14 cellular contexts compared by ENCODE assay signal in the genomic region with DNA sequence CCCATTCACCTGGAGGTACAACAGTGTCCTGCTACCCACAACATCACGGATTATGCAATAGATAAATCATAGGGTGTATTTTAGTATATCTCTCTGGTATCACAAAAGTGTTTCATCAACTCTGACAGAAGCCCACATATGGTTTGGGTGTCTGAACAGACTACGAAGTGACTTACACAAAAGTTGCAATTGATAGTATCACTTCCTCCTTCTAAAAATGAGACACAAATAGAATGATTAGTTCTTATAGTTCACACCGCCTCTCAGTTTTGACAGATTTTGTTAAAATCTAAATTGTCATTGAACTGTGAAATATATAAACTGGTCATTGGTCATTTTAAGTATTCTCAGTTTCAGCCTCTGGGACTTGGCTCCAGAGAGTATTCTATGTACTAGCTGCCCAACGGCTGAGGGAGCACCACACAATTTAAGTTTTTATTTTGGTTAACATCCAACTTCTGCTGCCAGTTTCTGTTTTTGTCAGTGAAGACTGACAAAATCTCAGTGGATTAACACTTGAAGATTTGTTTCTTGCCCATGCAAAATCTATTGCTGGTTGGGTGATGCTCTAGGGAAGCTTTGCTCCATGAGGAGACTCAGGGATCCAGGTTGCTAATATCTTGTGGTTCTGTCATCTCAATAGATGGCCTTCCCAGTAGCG.
DNase-seq lines count a peak whose midpoint lies in the region; ATAC-seq and TF ChIP-seq lines count a peak whose summit lies in the region.
"Had no signal": no experiment of that assay in that cellular context is flagged by ENCODE, and none has a peak within 500 bp of the region (broad histone marks: within the 10 kb centered on the region; RNA-seq: fewer than 3 reads in every experiment).

No MANE protein-coding gene starts in this region.

- peak overlapping the region; percentile 16; the same call in 1 of the 2 replicates for H3K9ac ChIP-seq in OCI-LY3 (ENCODE audit: low read length)

- H3K9me3 Mint-ChIP-seq in CD8-positive, alpha-beta memory T cell: peaks cover 0 to 6% (median 0%) of the 10 kb centered on the region in 5 donors
- H3K9me3 Mint-ChIP-seq: T-cell had no signal

- peak; percentile 94 for ATAC-seq in GM18502 (IDR thresholded peaks at IDR 0.05; ENCODE audit: poor library complexity, unreplicated experiment)
- peak; percentile 89 for ATAC-seq in GM21423 (IDR thresholded peaks at IDR 0.05; ENCODE audit: unreplicated experiment)
- peak; percentile 81 for ATAC-seq in HG03103 (IDR thresholded peaks at IDR 0.05; ENCODE audit: low read depth, unreplicated experiment)
- ATAC-seq: T-cell had no signal

- H3K27ac ChIP-seq in OCI-LY3 (ENCODE audit: low read length): peak overlapping the region; percentile 74
- H3K27ac ChIP-seq in CD8-positive, alpha-beta memory T cell (ENCODE audit: low read depth, low read length): no peak overlapping the region
- H3K27ac ChIP-seq: coronary artery had no signal

- no peak overlapping the region for H3K27ac Mint-ChIP-seq in CD8-positive, alpha-beta memory T cell
- H3K27ac Mint-ChIP-seq: activated T-helper 2 cell treated with anti-CD3 and anti-CD28 coated beads, Interferon-gamma antibody, Interleukin-2, Interleukin-4, amounts not matched to agents 10 μg/mL and 5 μg/mL and 100 μg/mL, durations not matched to agents 14 hours and 24 hours and 36 hours; T-cell had no signal

- no peaks in the 10 kb centered on the region for H3K27me3 Mint-ChIP-seq in CD8-positive, alpha-beta memory T cell
- H3K27me3 Mint-ChIP-seq: T-cell had no signal

- no peak overlapping the region for H2AFZ ChIP-seq in OCI-LY3 (ENCODE audit: low read depth, low read length)

- no peaks in the 10 kb centered on the region for H3K27me3 ChIP-seq in OCI-LY3 (ENCODE audit: low read depth, low read length)
- H3K27me3 ChIP-seq in CD8-positive, alpha-beta memory T cell (ENCODE audit: insufficient read depth, low read length, poor library complexity, severe bottlenecking): no peaks in the 10 kb centered on the region

- H3K4me2 ChIP-seq in OCI-LY3 (ENCODE audit: low read length): peak overlapping the region; percentile 71

- H3K4me3 Mint-ChIP-seq in CD8-positive, alpha-beta memory T cell: no peak overlapping the region
- H3K4me3 Mint-ChIP-seq: T-cell had no signal

- H3K4me1 Mint-ChIP-seq in CD8-positive, alpha-beta memory T cell: no peaks in the 10 kb centered on the region
- H3K4me1 Mint-ChIP-seq: T-cell had no signal

- POLR2A ChIA-PET in CD8-positive, alpha-beta memory T cell (lab: Charles Lee): no interaction called here

- CTCF ChIA-PET in CD8-positive, alpha-beta memory T cell (lab: Charles Lee): no interaction called here

- no peak for TF ChIP-seq CTCF in OCI-LY3 (IDR thresholded peaks at IDR 0.05; ENCODE audit: low read depth, low read length)

- H3K36me3 Mint-ChIP-seq in CD8-positive, alpha-beta memory T cell: peaks cover 29 to 45% (median 30%) of the 10 kb centered on the region in 3 donors

- DNase-seq in SKM-1 treated with dmso at 0.1 percent for 144 hours (lab: John Stamatoyannopoulos, UW; ENCODE audit: unreplicated experiment) (no peak), iPS-NIHi11 (ENCODE audit: low spot score) (no peak), AML-193 (lab: John Stamatoyannopoulos, UW) (no peak)
- DNase-seq in CD8-positive, alpha-beta memory T cell: no peak
- DNase-seq: Caco-2, HCEC 1CT, NCI-H2081 treated with DMSO at 0.1 percent for 48 hours, T-cell had no signal

- H3K36me3 ChIP-seq in OCI-LY3 (replicated peaks; ENCODE audit: low read depth, low read length): peaks cover 3% of the 10 kb centered on the region
- no peaks in the 10 kb centered on the region for H3K36me3 ChIP-seq in CD8-positive, alpha-beta memory T cell (ENCODE audit: insufficient read depth, low read length)

- H4K20me1 ChIP-seq in OCI-LY3 (ENCODE audit: insufficient read depth, low read length): no peaks in the 10 kb centered on the region

- peaks cover 6% of the 10 kb centered on the region; the same call in 1 of the 2 replicates for H3K9me3 ChIP-seq in OCI-LY3 (ENCODE audit: insufficient read depth, low read length)
- H3K9me3 ChIP-seq in CD8-positive, alpha-beta memory T cell (ENCODE audit: low read length): no peaks in the 10 kb centered on the region
- H3K9me3 ChIP-seq: Caco-2 had no signal

- peaks cover 32% of the 10 kb centered on the region for H3K4me1 ChIP-seq in OCI-LY3 (ENCODE audit: low read length)
- H3K4me1 ChIP-seq in CD8-positive, alpha-beta memory T cell (ENCODE audit: insufficient read depth, low read length): no peaks in the 10 kb centered on the region
- H3K4me1 ChIP-seq: Caco-2 had no signal

- H3K79me2 ChIP-seq in OCI-LY3 (ENCODE audit: low read length): no peaks in the 10 kb centered on the region

- peak overlapping the region; percentile 54 for H3K4me3 ChIP-seq in OCI-LY3 (ENCODE audit: low read length)
- H3K4me3 ChIP-seq in CD8-positive, alpha-beta memory T cell (ENCODE audit: low read length): no peak overlapping the region
- H3K4me3 ChIP-seq: coronary artery had no signal
